ENCODE assay signal across 7 cellular contexts in the genomic region with DNA sequence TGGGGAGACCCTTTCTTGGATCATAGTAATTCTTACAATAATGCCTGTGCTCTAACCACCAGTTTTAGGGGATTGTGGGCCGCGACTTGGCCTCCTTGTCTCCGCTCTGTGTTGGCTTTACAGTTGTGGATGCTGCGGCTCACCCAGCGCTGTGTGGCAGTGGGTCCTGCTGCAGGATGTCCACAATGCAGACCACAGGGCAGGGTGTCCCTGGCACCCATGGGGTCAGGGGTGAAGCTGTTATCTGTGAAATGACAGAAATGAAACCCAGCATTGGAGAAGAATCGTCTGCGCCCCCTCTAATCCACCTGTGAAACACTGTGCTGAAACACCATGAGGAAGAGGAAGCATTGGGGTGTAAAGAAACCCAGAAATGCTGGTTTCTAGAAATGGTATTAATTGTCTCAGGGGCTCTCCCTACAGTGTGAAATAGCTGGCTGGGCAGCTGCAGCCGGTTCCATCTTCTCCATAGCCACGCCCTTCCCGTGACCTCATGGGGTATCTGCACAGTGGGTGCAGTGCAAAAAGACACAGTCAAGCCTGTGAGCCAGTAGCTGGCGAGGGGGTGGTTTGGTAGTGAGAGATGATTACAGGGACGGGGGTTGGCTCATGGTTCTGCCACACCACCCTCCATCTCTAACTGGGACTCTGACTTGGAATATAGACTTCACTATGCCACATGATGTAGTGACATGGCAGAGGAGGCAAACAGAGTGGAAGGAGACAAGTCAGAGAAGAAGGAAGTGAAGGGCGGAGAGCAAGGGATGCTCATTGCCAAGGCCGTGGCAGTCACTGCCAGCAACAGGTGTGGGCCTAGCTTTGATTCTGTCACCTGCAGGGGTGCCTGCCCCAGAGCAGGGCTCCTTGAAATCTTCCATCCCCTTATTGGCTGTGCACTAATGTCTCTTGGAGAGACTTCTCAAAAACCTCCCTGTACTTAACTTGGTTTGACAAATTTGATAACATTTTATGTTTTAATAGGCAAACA. TPM values are rescaled to one million over a fixed set of nuclear protein-coding genes. Genes with fewer than 3 reads are reported as not detected.
DNase-seq lines count a peak whose midpoint lies in the region; ATAC-seq lines count a peak whose summit lies in the region.

No MANE protein-coding gene starts in this region.

- H3K4me3 ChIP-seq in aorta (ENCODE audit: low read length in 2 of 2), result no peak overlapping the region

- H3K36me3 ChIP-seq in aorta (ENCODE audit: control insufficient read depth in 1 of 2, insufficient read depth in 2 of 2, low read length in 1 of 2), result no peaks in the 10 kb centered on the region

- no peak overlapping the region for H3K27ac ChIP-seq in aorta (ENCODE audit: low read depth in 1 of 2, low read length in 2 of 2)

- intact Hi-C loops in left colon (cut with DNase I, micrococcal nuclease) (no loop called here), aorta (cut with DNase I) (no loop called here)

- DNase-seq in activated CD4-positive, CD25-positive, alpha-beta regulatory T cell treated with anti-CD3 and anti-CD28 coated beads, Interleukin-2, amount 50 U/mL, for 16 hours (ENCODE audit: low read depth, low spot score), result peak; percentile 48
- DNase-seq in left colon (peak; percentile 49 to 73), aorta (peak in 1 of 2 donors; percentile 66), inferior parietal cortex (ENCODE audit: extremely low spot score) (no peak), DMS53 (lab: John Stamatoyannopoulos, UW) (no peak)

- peak; percentile 67 for ATAC-seq in GM19351 (IDR thresholded peaks at IDR 0.05; ENCODE audit: unreplicated experiment)
- peak; percentile 39 for ATAC-seq in HG03060 (IDR thresholded peaks at IDR 0.05; ENCODE audit: low read depth, unreplicated experiment)
- peak; percentile 25 for ATAC-seq in left colon
- ATAC-seq in aorta (ENCODE audit: low FRiP score), result peak; percentile 9

- H3K27me3 ChIP-seq in aorta (ENCODE audit: control insufficient read depth in 1 of 2, insufficient read depth in 2 of 2, low read length in 1 of 2), result no peaks in the 10 kb centered on the region

- H3K4me1 ChIP-seq in aorta (ENCODE audit: control insufficient read depth in 1 of 2, insufficient read depth in 2 of 2, low read length in 2 of 2), result peaks cover 0 to under 1% of the 10 kb centered on the region in 2 donors

- 92% methylated on average over 14 of the region's 14 CpGs for WGBS in aorta, 2 donors

- H3K9me3 ChIP-seq in aorta (ENCODE audit: control insufficient read depth, low read length), result no peaks in the 10 kb centered on the region

RNA-seq across cellular contexts. Expression of gene INPP4A, which starts 16.2 kb away (rescaled TPM):
- total RNA-seq in left colon (10 to 100 TPM; 14.3 to 19.1 TPM), aorta (10 to 100 TPM; 36.8 to 43.4 TPM)
- polyA plus RNA-seq in aorta, result 1 to 10 TPM; 2.9 to 5.9 TPM

Comparison
In these comparisons a context has a peak if more than half of its experiments do, and no peak if none do; other contexts are left out.
1. ATAC-seq: peak in every context shown above with its lines; median percentile 67 in GM19351; 39 in HG03060; 25 in left colon; 9 in aorta.
2. DNase-seq: peak in activated CD4-positive, CD25-positive, alpha-beta regulatory T cell treated with anti-CD3 and anti-CD28 coated beads, Interleukin-2, amount 50 U/mL, for 16 hours (single experiment) and left colon (2 of 2); none in inferior parietal cortex (single experiment) and DMS53 (single experiment).